ENCODE assay signal across 8 cellular contexts in genomic region chr14:36320210-36321003, GRCh38. TPM values are rescaled to one million over a fixed set of nuclear protein-coding genes. Genes with fewer than 3 reads are reported as not detected.
DNase-seq lines count a peak whose midpoint lies in the region; ATAC-seq and TF ChIP-seq lines count a peak whose summit lies in the region.

Gene MBIP (minus strand): TSS chr14:36320637. CDS start chr14:36320588, 49 bp downstream.

- H3K4me3 ChIP-seq in osteoblast (ENCODE audit: insufficient read depth, low read length) (peak within 1 kb of the TSS; percentile 97), thoracic aorta (peak within 1 kb of the TSS; percentile 85)

- peak within 1 kb of the TSS; percentile 99 for H3K4me2 ChIP-seq in osteoblast (ENCODE audit: insufficient read depth, low read length)

- H3K9me3 Mint-ChIP-seq in activated naive CD4-positive, alpha-beta T cell treated with anti-CD3 and anti-CD28 coated beads, Interleukin-2, amount 50 U/mL, for 72 hours, result peaks cover 3% of the 10 kb centered on the region in 2 donors
- H3K9me3 Mint-ChIP-seq in glutamatergic neuron (ENCODE audit: unreplicated experiment), result peaks cover 7% of the 10 kb centered on the region

- peaks cover 27% of the 10 kb centered on the region for H3K4me1 ChIP-seq in osteoblast (ENCODE audit: insufficient read depth, low read length)
- H3K4me1 ChIP-seq in thoracic aorta (ENCODE audit: control insufficient read depth in 1 of 2, low read depth in 2 of 2), result peaks cover 12 to 19% of the 10 kb centered on the region in 2 donors

- H3K27ac ChIP-seq in osteoblast (ENCODE audit: low read depth, low read length) (peak within 1 kb of the TSS; percentile 87), thoracic aorta (peak within 1 kb of the TSS; percentile 67 to 83)

- H3K27me3 ChIP-seq in osteoblast (ENCODE audit: insufficient read depth, low read length) (peaks cover 12% of the 10 kb centered on the region), thoracic aorta (replicated peaks; ENCODE audit: insufficient read depth) (no peaks in the 10 kb centered on the region)

- H3K36me3 ChIP-seq in osteoblast (ENCODE audit: insufficient read depth, low read length) (no peaks in the 10 kb centered on the region), thoracic aorta (no peaks in the 10 kb centered on the region)

- H3K36me3 Mint-ChIP-seq in activated naive CD4-positive, alpha-beta T cell treated with anti-CD3 and anti-CD28 coated beads, Interleukin-2, amount 50 U/mL, for 72 hours, result peaks cover 13 to 15% of the 10 kb centered on the region in 2 donors
- H3K36me3 Mint-ChIP-seq in glutamatergic neuron (ENCODE audit: unreplicated experiment), result no peaks in the 10 kb centered on the region

- H4K20me1 ChIP-seq in osteoblast (ENCODE audit: insufficient read depth, low read length), result peaks cover 17% of the 10 kb centered on the region

- peak; percentile 99 for ATAC-seq in HG02610 (IDR thresholded peaks at IDR 0.05; ENCODE audit: unreplicated experiment)
- peak; percentile 92 to 97 for ATAC-seq in activated naive CD4-positive, alpha-beta T cell treated with anti-CD3 and anti-CD28 coated beads, Interleukin-2, amount 50 U/mL, for 72 hours
- peak; percentile 100 for ATAC-seq in thoracic aorta (ENCODE audit: insufficient number of reproducible peaks, low FRiP score, low read depth)

- H3K9me3 ChIP-seq in osteoblast (ENCODE audit: low read depth, low read length), result no peaks in the 10 kb centered on the region
- no peaks in the 10 kb centered on the region for H3K9me3 ChIP-seq in thoracic aorta

- H3K27me3 Mint-ChIP-seq in glutamatergic neuron (ENCODE audit: unreplicated experiment), result peaks cover 5% of the 10 kb centered on the region

- DNase-seq in GM04504 (ENCODE audit: low read depth), result peak; percentile 93
- DNase-seq in NCI-H1092 treated with DMSO at 0.1 percent for 48 hours (lab: John Stamatoyannopoulos, UW), result peak; percentile 98
- peak; percentile 50 for DNase-seq in SKM-1 (lab: John Stamatoyannopoulos, UW; ENCODE audit: unreplicated experiment)
- peak; percentile 78 to 85 for DNase-seq in activated naive CD4-positive, alpha-beta T cell treated with anti-CD3 and anti-CD28 coated beads, Interleukin-2, amount 50 U/mL, for 72 hours (ENCODE audit: low spot score in 2 of 2)
- peak; percentile 89 for DNase-seq in glutamatergic neuron
- peak; percentile 95 for DNase-seq in osteoblast (ENCODE audit: insufficient read length, low spot score, missing footprints)
- DNase-seq in thoracic aorta (ENCODE audit: low spot score), result peak; percentile 90

- H3K27ac Mint-ChIP-seq in activated naive CD4-positive, alpha-beta T cell treated with anti-CD3 and anti-CD28 coated beads, Interleukin-2, amount 50 U/mL, for 72 hours, result peak within 1 kb of the TSS; percentile 86 to 95
- peak within 1 kb of the TSS; percentile 94 for H3K27ac Mint-ChIP-seq in glutamatergic neuron (ENCODE audit: unreplicated experiment)

- H2AFZ ChIP-seq in osteoblast (ENCODE audit: low read length), result peak within 1 kb of the TSS; percentile 98

- H3K4me1 Mint-ChIP-seq in glutamatergic neuron (ENCODE audit: low read depth, unreplicated experiment), result peaks cover 8% of the 10 kb centered on the region

- H3K4me3 Mint-ChIP-seq in glutamatergic neuron (ENCODE audit: unreplicated experiment), result peak within 1 kb of the TSS; percentile 91

- TF ChIP-seq CTCF in glutamatergic neuron (IDR thresholded peaks at IDR 0.05; ENCODE audit: partially characterized antibody, unreplicated experiment) (no peak), osteoblast (IDR thresholded peaks at IDR 0.05; ENCODE audit: extremely low read depth, low read depth, low read length) (no peak), thoracic aorta (IDR thresholded peaks at IDR 0.05) (no peak)

- H3K79me2 ChIP-seq in osteoblast (ENCODE audit: insufficient read depth, low read length), result peaks cover 47% of the 10 kb centered on the region

RNA-seq across cellular contexts. Expression of gene MBIP, which starts in this region (rescaled TPM):
- total RNA-seq in activated naive CD4-positive, alpha-beta T cell treated with anti-CD3 and anti-CD28 coated beads, Interleukin-2, amount 50 U/mL, for 72 hours, result 10 to 100 TPM; 26.8 to 42.8 TPM
- total RNA-seq in glutamatergic neuron (ENCODE audit: unreplicated experiment), result 26.7 TPM
- 17.4 and 20.9 TPM in 2 replicates for total RNA-seq in osteoblast
- 10 to 100 TPM; 22.7 to 23.4 TPM for total RNA-seq in thoracic aorta

Comparison
In these comparisons a context has a peak if more than half of its experiments do, and no peak if none do; other contexts are left out.
1. Peak in every context shown above with its lines: DNase-seq, ATAC-seq, H3K4me3 ChIP-seq and H3K27ac ChIP-seq.